Comparison of ENCODE assay signal across 9 cellular contexts in genomic region chr1:151838491-151839412, GRCh38. TPM values are rescaled to one million over a fixed set of nuclear protein-coding genes. Genes with fewer than 3 reads are reported as not detected.
DNase-seq lines count a peak whose midpoint lies in the region; ATAC-seq and TF ChIP-seq lines count a peak whose summit lies in the region.
"Had no signal": no experiment of that assay in that cellular context is flagged by ENCODE, and none has a peak within 500 bp of the region (broad histone marks: within the 10 kb centered on the region; RNA-seq: fewer than 3 reads in every experiment).

No MANE protein-coding gene starts in this region.

- no peak for TF ChIP-seq EP300 in upper lobe of left lung (IDR thresholded peaks at IDR 0.05)

- intact Hi-C loops in Right ventricle myocardium superior (cut with DNase I) (loop anchor here (5.0 to 10.0 kb wide), 2 partner anchors 74 to 246 kb away; partner anchors contain the start of gene MRPL9), lower lobe of right lung (cut with DNase I) (no loop called here), left colon (cut with DNase I, micrococcal nuclease) (no loop called here)

- H3K36me3 ChIP-seq in cardiac muscle cell = no peaks in the 10 kb centered on the region
- H3K36me3 ChIP-seq in brain microvascular endothelial cell (replicated peaks) = no peaks in the 10 kb centered on the region
- no peaks in the 10 kb centered on the region for H3K36me3 ChIP-seq in lower lobe of right lung
- H3K36me3 ChIP-seq in upper lobe of left lung = no peaks in the 10 kb centered on the region

- CTCF ChIA-PET in HEK293T (lab: Yijun Ruan, JAX) = no interaction called here

- POLR2A ChIA-PET in HEK293T (lab: Yijun Ruan, JAX) = no interaction called here

- H3K4me3 ChIP-seq in cardiac muscle cell = peak overlapping the region; percentile 30
- H3K4me3 ChIP-seq in brain microvascular endothelial cell (ENCODE audit: low read depth, low read length) = peak overlapping the region; percentile 15
- peak overlapping the region; percentile 52 for H3K4me3 ChIP-seq in lower lobe of right lung
- peak overlapping the region; percentile 17 to 56 (median 44) for H3K4me3 ChIP-seq in upper lobe of left lung

- no peak overlapping the region for H3K27ac ChIP-seq in cardiac muscle cell
- H3K27ac ChIP-seq in brain microvascular endothelial cell = no peak overlapping the region
- peak overlapping the region; percentile 58 for H3K27ac ChIP-seq in lower lobe of right lung
- H3K27ac ChIP-seq in upper lobe of left lung = peak overlapping the region in 2 of 4 donors; percentile 61 to 74

- 37 to 44% methylated on average over 22 to 24 of the region's 93 CpGs for WGBS in upper lobe of left lung, 2 donors

- peak in 1 of 2 donors; percentile 8 for DNase-seq in cardiac muscle cell (ENCODE audit: low read depth in 1 of 2, low spot score in 1 of 2)
- DNase-seq in Right ventricle myocardium superior = no peak
- no peak for DNase-seq in brain microvascular endothelial cell
- no peak for DNase-seq in lower lobe of right lung
- DNase-seq in upper lobe of left lung = peak in 1 of 2 donors; percentile 86
- no peak for DNase-seq in HEK293T (ENCODE audit: extremely low spot score)
- no peak for DNase-seq in left colon

- no peak for TF ChIP-seq POLR2A in upper lobe of left lung (IDR thresholded peaks at IDR 0.05)

- in situ Hi-C loops in brain microvascular endothelial cell (cut with HindIII; ENCODE audit: low pct_ligation_motif_present, low sequenced_read_pairs) = no loop called here

- H3K4me1 ChIP-seq in cardiac muscle cell (ENCODE audit: low read depth) = no peaks in the 10 kb centered on the region
- H3K4me1 ChIP-seq in lower lobe of right lung = peaks cover 27% of the 10 kb centered on the region
- peaks cover 24 to 37% (median 32%) of the 10 kb centered on the region in 4 donors for H3K4me1 ChIP-seq in upper lobe of left lung

- ATAC-seq in Right ventricle myocardium superior (ENCODE audit: poor library complexity) (no peak), lower lobe of right lung (no peak), upper lobe of left lung (ENCODE audit: low FRiP score in 2 of 2) (peak in 1 of 2 donors; percentile 23), HG03045 (IDR thresholded peaks at IDR 0.05; ENCODE audit: unreplicated experiment) (no peak), left colon (no peak)

- TF ChIP-seq CTCF in cardiac muscle cell (IDR thresholded peaks at IDR 0.05; ENCODE audit: low read depth, low read length) (no peak), brain microvascular endothelial cell (IDR thresholded peaks at IDR 0.05; ENCODE audit: low read depth, low read length, missing control alignments) (no peak), lower lobe of right lung (IDR thresholded peaks at IDR 0.05) (no peak), upper lobe of left lung (IDR thresholded peaks at IDR 0.05) (peak in 1 of 6 experiments; percentile 3)

- H3K27me3 ChIP-seq in cardiac muscle cell (peaks cover 59% of the 10 kb centered on the region), brain microvascular endothelial cell (replicated peaks) (peaks cover 11% of the 10 kb centered on the region), lower lobe of right lung (ENCODE audit: low read depth) (peaks cover 27% of the 10 kb centered on the region), upper lobe of left lung (peaks cover 0 to 25% (median 14%) of the 10 kb centered on the region in 4 donors)

- no peaks in the 10 kb centered on the region for H3K9me3 ChIP-seq in cardiac muscle cell (ENCODE audit: low read depth)
- H3K9me3 ChIP-seq in lower lobe of right lung = no peaks in the 10 kb centered on the region
- no peaks in the 10 kb centered on the region for H3K9me3 ChIP-seq in upper lobe of left lung

TF ChIP-seq in HEK293T, 16 proteins besides CTCF, POLR2A, EP300 and RAD21:
- TF ChIP-seq CTBP1 (IDR thresholded peaks at IDR 0.05; ENCODE audit: borderline replicate concordance) = no peak
- no peak for TF ChIP-seq PKNOX1 (IDR thresholded peaks at IDR 0.05)
- no peak for TF ChIP-seq ELF4 (IDR thresholded peaks at IDR 0.05)
- no peak for TF ChIP-seq BHLHE40 (IDR thresholded peaks at IDR 0.05; ENCODE audit: borderline replicate concordance)
- TF ChIP-seq LEF1 (IDR thresholded peaks at IDR 0.05; ENCODE audit: borderline replicate concordance) = no peak
- no peak for TF ChIP-seq SP1 (IDR thresholded peaks at IDR 0.05)
- TF ChIP-seq NFRKB (IDR thresholded peaks at IDR 0.05) = no peak
- TF ChIP-seq TARDBP (IDR thresholded peaks at IDR 0.05) = no peak
- no peak for TF ChIP-seq FOXM1 (IDR thresholded peaks at IDR 0.05; ENCODE audit: borderline replicate concordance)
- no peak for TF ChIP-seq FOXA1 (IDR thresholded peaks at IDR 0.05)
- TF ChIP-seq HDGF (IDR thresholded peaks at IDR 0.05; ENCODE audit: borderline replicate concordance) = no peak

RNA-seq across cellular contexts. Expression of gene C2CD4D, which starts 0.9 kb away (rescaled TPM):
- total RNA-seq in cardiac muscle cell (not detected in 2 replicates), Right ventricle myocardium superior (not detected), lower lobe of right lung (0.21 TPM), upper lobe of left lung (1 to 10 TPM in 2 of 6 donors, under 1 TPM in 2, not detected in 2; 0.29 to 3.6 (median 0.78) TPM), left colon (under 1 TPM; 0.81 to 0.92 TPM)
- polyA plus RNA-seq in cardiac muscle cell = 0.41 and 0.44 TPM in 2 replicates

RNA-seq across cellular contexts. Expression of gene RORC, which starts 7.2 kb away (rescaled TPM):
- total RNA-seq in cardiac muscle cell (not detected in 2 replicates), Right ventricle myocardium superior (15.4 TPM), lower lobe of right lung (21.7 TPM), upper lobe of left lung (10 to 100 TPM; 10.3 to 46.2 (median 24.1) TPM), left colon (10 to 100 TPM; 18.3 TPM)
- not detected in 2 replicates for polyA plus RNA-seq in cardiac muscle cell

RNA-seq across cellular contexts. Expression of gene THEM5, which starts 14.8 kb away (rescaled TPM):
- not detected in 2 replicates for total RNA-seq in cardiac muscle cell
- polyA plus RNA-seq in cardiac muscle cell = not detected in 2 replicates
- not detected for total RNA-seq in Right ventricle myocardium superior
- not detected for total RNA-seq in lower lobe of right lung
- total RNA-seq in upper lobe of left lung = not detected
- total RNA-seq in left colon = not detected
- total RNA-seq: activated CD8-positive, alpha-beta memory T cell treated with anti-CD3 and anti-CD28 coated beads for 36 hours had no signal

RNA-seq across cellular contexts. Expression of gene LINGO4, which starts 33.5 kb away (rescaled TPM):
- not detected in 2 replicates for total RNA-seq in cardiac muscle cell
- polyA plus RNA-seq in cardiac muscle cell = not detected in 2 replicates
- total RNA-seq in Right ventricle myocardium superior = 0.78 TPM
- total RNA-seq in lower lobe of right lung = 0.50 TPM
- total RNA-seq in upper lobe of left lung = under 1 TPM in 5 of 6 donors, not detected in 1; 0.22 to 0.89 (median 0.61) TPM
- under 1 TPM in 1 of 2 donors, not detected in 1; 0.20 TPM for total RNA-seq in left colon

RNA-seq across cellular contexts. Expression of gene TDRKH, which starts 48.5 kb away (rescaled TPM):
- total RNA-seq in cardiac muscle cell = 7.8 and 13.5 TPM in 2 replicates
- polyA plus RNA-seq in cardiac muscle cell = 12.9 and 14.6 TPM in 2 replicates
- total RNA-seq in Right ventricle myocardium superior = 4.5 TPM
- total RNA-seq in lower lobe of right lung = 12.3 TPM
- total RNA-seq in upper lobe of left lung = 10 to 100 TPM in 5 of 6 donors, 1 to 10 TPM in 1; 7.3 to 17.0 (median 13.1) TPM
- total RNA-seq in left colon = 1 to 10 TPM; 3.3 to 7.2 TPM

Comparison
In these comparisons a context has a peak if more than half of its experiments do, and no peak if none do; other contexts are left out.
1. RNA of gene RORC, which starts 7.2 kb away (total RNA-seq): 10.3 to 46.2 TPM in upper lobe of left lung, 21.7 TPM in lower lobe of right lung (single experiment), 18.3 TPM in left colon and 15.4 TPM in Right ventricle myocardium superior (single experiment); not detected in cardiac muscle cell; every median in the first group is over 10 times any median in the second.
2. Peak in every context shown above with its lines, with median percentiles within 50 percentile points of each other: H3K4me3 ChIP-seq.